9 cellular contexts compared by ENCODE assay signal in genomic region chr6:2733324-2733723, GRCh38. TPM values are rescaled to one million over a fixed set of nuclear protein-coding genes. Genes with fewer than 3 reads are reported as not detected.
A peak's percentile ranks its signal among the peaks of the same experiment; 100 is the strongest.
DNase-seq lines count a peak whose midpoint lies in the region; ATAC-seq and TF ChIP-seq lines count a peak whose summit lies in the region.
"Had no signal": no experiment of that assay in that cellular context is flagged by ENCODE, and none has a peak within 500 bp of the region (broad histone marks: within the 10 kb centered on the region; RNA-seq: fewer than 3 reads in every experiment).

No MANE protein-coding gene starts in this region.

- no peaks in the 10 kb centered on the region for H4K20me1 ChIP-seq in SU-DHL-6 (ENCODE audit: low read depth, low read length)

- peak; percentile 87 for ATAC-seq in HG03060 (IDR thresholded peaks at IDR 0.05; ENCODE audit: low read depth, unreplicated experiment)

- H3K4me1 Mint-ChIP-seq in stimulated activated naive CD8-positive, alpha-beta T cell treated with anti-CD3 and anti-CD28 coated beads, Interleukin-15, Interleukin-2, amounts not matched to agents 100 ng/mL and 50 ng/mL, for 24 hours (ENCODE audit: low read depth): peaks cover 19% of the 10 kb centered on the region

- DNase-seq in GM19238 (ENCODE audit: insufficient read length, low spot score) (peak; percentile 58), cardiac septum (ENCODE audit: low spot score) (peak; percentile 82), NCI-H1092 (lab: John Stamatoyannopoulos, UW) (no peak), RWPE1 (ENCODE audit: low spot score) (no peak), NCI-H2081 treated with DMSO at 0.1 percent for 48 hours (lab: John Stamatoyannopoulos, UW) (no peak)

- H3K79me2 ChIP-seq in SU-DHL-6 (ENCODE audit: insufficient read depth, low read length): no peaks in the 10 kb centered on the region

- POLR2A ChIA-PET in RWPE1 (lab: Yijun Ruan, JAX; ENCODE audit: low non-redundant PET): no interaction called here

- no peaks in the 10 kb centered on the region for H3K9me2 ChIP-seq in SU-DHL-6 (replicated peaks; ENCODE audit: insufficient read depth, low read length)

- no peaks in the 10 kb centered on the region for H3K36me3 ChIP-seq in SU-DHL-6 (ENCODE audit: low read length)
- H3K36me3 ChIP-seq: SJSA1 had no signal

- H3K27ac ChIP-seq in SU-DHL-6 (ENCODE audit: low read depth, low read length): no peak overlapping the region
- no peak overlapping the region for H3K27ac ChIP-seq in RWPE1
- H3K27ac ChIP-seq: SJSA1 had no signal

- peak overlapping the region; percentile 46 for H3K27ac Mint-ChIP-seq in stimulated activated naive CD8-positive, alpha-beta T cell treated with anti-CD3 and anti-CD28 coated beads, Interleukin-15, Interleukin-2, amounts not matched to agents 100 ng/mL and 50 ng/mL, for 24 hours

- no peaks in the 10 kb centered on the region for H3K27me3 Mint-ChIP-seq in stimulated activated naive CD8-positive, alpha-beta T cell treated with anti-CD3 and anti-CD28 coated beads, Interleukin-15, Interleukin-2, amounts not matched to agents 100 ng/mL and 50 ng/mL, for 24 hours

- H3K9ac ChIP-seq in SU-DHL-6 (ENCODE audit: low read length): no peak overlapping the region

- intact Hi-C loops in cardiac septum (cut with DNase I): no loop called here

- H3K4me3 ChIP-seq in SU-DHL-6 (ENCODE audit: insufficient read depth, low read length, poor library complexity, severe bottlenecking): no peak overlapping the region
- H3K4me3 ChIP-seq: SJSA1 had no signal

- H3K36me3 Mint-ChIP-seq in stimulated activated naive CD8-positive, alpha-beta T cell treated with anti-CD3 and anti-CD28 coated beads, Interleukin-15, Interleukin-2, amounts not matched to agents 100 ng/mL and 50 ng/mL, for 24 hours (ENCODE audit: low read depth): no peaks in the 10 kb centered on the region

- CTCF ChIA-PET in RWPE1 (lab: Yijun Ruan, JAX): interaction anchor here (0.5 to 0.9 kb wide), 3 partner anchors 16 to 1266 kb away, joined by 3 to 7 read pairs (median 4); no protein-coding TSS in a partner anchor

- H3K9me3 Mint-ChIP-seq in stimulated activated naive CD8-positive, alpha-beta T cell treated with anti-CD3 and anti-CD28 coated beads, Interleukin-15, Interleukin-2, amounts not matched to agents 100 ng/mL and 50 ng/mL, for 24 hours: no peaks in the 10 kb centered on the region

- no peak overlapping the region for H3K4me3 Mint-ChIP-seq in stimulated activated naive CD8-positive, alpha-beta T cell treated with anti-CD3 and anti-CD28 coated beads, Interleukin-15, Interleukin-2, amounts not matched to agents 100 ng/mL and 50 ng/mL, for 24 hours

- H3K4me2 ChIP-seq in SU-DHL-6 (ENCODE audit: low read depth, low read length, poor library complexity, severe bottlenecking): no peak overlapping the region

- no peaks in the 10 kb centered on the region for H3K9me3 ChIP-seq in SU-DHL-6 (ENCODE audit: insufficient read depth, low read length)
- H3K9me3 ChIP-seq: SJSA1 had no signal

- H3K27me3 ChIP-seq in SU-DHL-6 (ENCODE audit: low read length): no peaks in the 10 kb centered on the region
- H3K27me3 ChIP-seq: SJSA1 had no signal

- H2AFZ ChIP-seq in SU-DHL-6 (ENCODE audit: low read depth, low read length, severe bottlenecking): peak overlapping the region; percentile 68

- H3F3A ChIP-seq in SU-DHL-6 (ENCODE audit: insufficient read depth): no peaks in the 10 kb centered on the region

- TF ChIP-seq CTCF in SU-DHL-6 (IDR thresholded peaks at IDR 0.05; ENCODE audit: insufficient read depth, low read length, poor library complexity, severe bottlenecking): no peak
- TF ChIP-seq CTCF in RWPE1 (conservative IDR thresholded peaks at IDR 0.05; ENCODE audit: low read depth): no peak

RNA-seq across cellular contexts. Expression of gene MYLK4, which starts 17.4 kb away (rescaled TPM):
- total RNA-seq in cardiac septum: 0.51 TPM

RNA-seq across cellular contexts. Expression of gene WRNIP1, which starts 31.9 kb away (rescaled TPM):
- 35.2 TPM for total RNA-seq in cardiac septum

Comparison
In these comparisons a context has a peak if more than half of its experiments do, and no peak if none do; other contexts are left out.
1. DNase-seq: peak in GM19238 (single experiment) and cardiac septum (single experiment); none in NCI-H1092 (single experiment), RWPE1 (single experiment) and NCI-H2081 treated with DMSO at 0.1 percent for 48 hours (single experiment).